ENCODE assay signal across 10 cellular contexts in genomic region chr3:87549208-87549607, GRCh38.
"Had no signal": no experiment of that assay in that cellular context is flagged by ENCODE, and none has a peak within 500 bp of the region (broad histone marks: within the 10 kb centered on the region; RNA-seq: fewer than 3 reads in every experiment).

No MANE protein-coding gene starts in this region.

- H3K4me3 ChIP-seq: GM23248 had no signal

- H3K9ac ChIP-seq: GM23248, KMS-11 had no signal

- ATAC-seq: HepG2 had no signal

- H3K9me3 Mint-ChIP-seq: HFFc6, IgD-negative memory B cell had no signal

- H2AFZ ChIP-seq: GM23248 had no signal

- H3K27ac Mint-ChIP-seq: H9, HFFc6, IgD-negative memory B cell had no signal

- H3K36me3 Mint-ChIP-seq: IgD-negative memory B cell had no signal

- DNase-seq: GM23248, GOT3, H9, HCEC 1CT, HFFc6, KBM-7 had no signal

- H3K27ac ChIP-seq: GM23248, HL-60, KMS-11 had no signal

- H3K4me2 ChIP-seq: KMS-11 had no signal
